In the genomic region with DNA sequence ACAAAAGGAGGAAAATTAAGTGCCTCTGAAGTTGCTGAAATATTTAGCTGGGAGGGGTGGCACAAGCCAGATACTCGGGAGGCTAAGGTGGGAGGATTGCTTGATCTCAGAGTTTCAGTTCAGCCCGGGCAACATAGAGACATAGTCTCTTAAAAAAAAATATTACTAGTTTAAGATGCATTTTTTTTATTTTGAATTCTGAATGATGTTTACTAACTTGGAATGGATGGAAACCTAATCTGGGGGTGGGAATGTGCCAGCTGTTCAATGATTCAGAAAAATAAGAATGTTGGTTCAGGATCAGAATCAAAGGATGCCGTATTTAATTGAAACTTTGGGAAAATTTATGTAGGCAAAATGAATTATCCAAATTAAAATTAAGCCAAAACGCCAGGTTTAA, we compare ENCODE assay signal across 14 cellular contexts.
DNase-seq lines count a peak whose midpoint lies in the region; ATAC-seq and TF ChIP-seq lines count a peak whose summit lies in the region.
"Had no signal": no experiment of that assay in that cellular context is flagged by ENCODE, and none has a peak within 500 bp of the region (broad histone marks: within the 10 kb centered on the region; RNA-seq: fewer than 3 reads in every experiment).

No MANE protein-coding gene starts in this region.

- H3K9me3 Mint-ChIP-seq in nephron progenitor cell: peaks cover 5% of the 10 kb centered on the region

- H3K4me1 Mint-ChIP-seq in nephron progenitor cell: peaks cover 31% of the 10 kb centered on the region

- H3K4me3 Mint-ChIP-seq in nephron progenitor cell: no peak overlapping the region

- no peaks in the 10 kb centered on the region for H3K27me3 Mint-ChIP-seq in nephron progenitor cell (ENCODE audit: low read depth, poor library complexity)

- H3K27ac Mint-ChIP-seq in nephron progenitor cell: peak overlapping the region; percentile 97

- DNase-seq in LHCN-M2 (ENCODE audit: low read depth): peak; percentile 67
- DNase-seq in coronary artery (ENCODE audit: low spot score): no peak
- DNase-seq in nephron progenitor cell: no peak
- peak; percentile 60 for DNase-seq in superior temporal gyrus (ENCODE audit: extremely low spot score)
- DNase-seq in inferior parietal cortex (ENCODE audit: extremely low spot score): no peak
- no peak for DNase-seq in NCI-H510A treated with DMSO at 0.1 percent for 48 hours (lab: John Stamatoyannopoulos, UW)
- DNase-seq: activated CD4-positive, alpha-beta T cell treated with anti-CD3 and anti-CD28 coated beads for 48 hours; activated CD8-positive, alpha-beta memory T cell treated with anti-CD3 and anti-CD28 coated beads, Interleukin-2, amount 50 U/mL, for 48 hours; activated effector memory CD4-positive, alpha-beta T cell treated with Interleukin-2 at 50 U/mL for 16 hours; NCI-H1048; NCI-H2029 treated with DMSO at 0.1 percent for 48 hours; spleen; SW 1271 had no signal

- no peak for ATAC-seq in HG03571 (IDR thresholded peaks at IDR 0.05; ENCODE audit: unreplicated experiment)

- H3K27ac ChIP-seq in coronary artery: no peak overlapping the region
- H3K27ac ChIP-seq: spleen had no signal

- peaks cover 19% of the 10 kb centered on the region for H3K36me3 Mint-ChIP-seq in nephron progenitor cell (ENCODE audit: low read depth)

- H3K4me3 ChIP-seq in coronary artery: peak overlapping the region; percentile 41
- H3K4me3 ChIP-seq: spleen had no signal

- TF ChIP-seq CTCF in coronary artery (IDR thresholded peaks at IDR 0.05) (no peak), nephron progenitor cell (IDR thresholded peaks at IDR 0.05) (no peak)

Comparison
In these comparisons a context has a peak if more than half of its experiments do, and no peak if none do; other contexts are left out.
1. DNase-seq: peak in LHCN-M2 (single experiment) and superior temporal gyrus (single experiment); none in coronary artery (single experiment), nephron progenitor cell (single experiment), inferior parietal cortex (single experiment) and NCI-H510A treated with DMSO at 0.1 percent for 48 hours (single experiment).